In genomic region chr6:108687921-108688320, GRCh38 we compare ENCODE assay signal across 20 cellular contexts.
"Had no signal": no experiment of that assay in that cellular context is flagged by ENCODE, and none has a peak within 500 bp of the region (broad histone marks: within the 10 kb centered on the region; RNA-seq: fewer than 3 reads in every experiment).

No MANE protein-coding gene starts in this region.

- H3K27ac ChIP-seq: dorsolateral prefrontal cortex, neural progenitor cell had no signal

- H2AFZ ChIP-seq: neural progenitor cell had no signal

- H3K27ac Mint-ChIP-seq: activated CD4-positive, alpha-beta memory T cell treated with anti-CD3 and anti-CD28 coated beads for 36 hours; activated naive CD4-positive, alpha-beta T cell treated with anti-CD3 and anti-CD28 coated beads for 36 hours; brain; effector memory CD8-positive, alpha-beta T cell; neural progenitor cell; T-helper 1 cell treated with Interleukin-12 subunit alpha and Interleukin-12 subunit beta and Interleukin-4 antibody, amounts not matched to agents 30 μg/mL and 1 μg/mL, for 36 hours had no signal

- H3K36me3 ChIP-seq: neural progenitor cell, thoracic aorta had no signal

- H3K4me2 ChIP-seq: neural progenitor cell had no signal

- H3K9ac ChIP-seq: neural progenitor cell had no signal

- DNase-seq: activated CD4-positive, alpha-beta memory T cell treated with anti-CD3 and anti-CD28 coated beads for 36 hours; activated CD4-positive, alpha-beta T cell treated with anti-CD3 and anti-CD28 coated beads for 48 hours; activated effector memory CD4-positive, alpha-beta T cell treated with Interleukin-2 at 50 U/mL for 16 hours; activated naive CD4-positive, alpha-beta T cell treated with anti-CD3 and anti-CD28 coated beads for 36 hours; activated T-cell treated with anti-CD3 and anti-CD28 coated beads, Interleukin-2, amount 50 U/mL, for 48 hours; dorsolateral prefrontal cortex; effector memory CD8-positive, alpha-beta T cell; naive thymus-derived CD4-positive, alpha-beta T cell; stimulated activated CD4-positive, alpha-beta T cell treated with anti-CD3 and anti-CD28 coated beads, Interleukin-4, amount 100 ng/mL, for 24 hours; stimulated activated naive CD4-positive, alpha-beta T cell treated with Interleukin-2 at 50 U/mL for 16 hours; upper lobe of left lung had no signal

- H3K27me3 ChIP-seq: dorsolateral prefrontal cortex, neural progenitor cell, upper lobe of left lung had no signal

- H3K4me1 Mint-ChIP-seq: brain had no signal

- ATAC-seq: effector memory CD8-positive, alpha-beta T cell; left lobe of liver; naive thymus-derived CD4-positive, alpha-beta T cell had no signal

- H3K4me3 Mint-ChIP-seq: activated CD4-positive, alpha-beta memory T cell treated with anti-CD3 and anti-CD28 coated beads for 36 hours; activated naive CD4-positive, alpha-beta T cell treated with anti-CD3 and anti-CD28 coated beads for 36 hours; brain; central memory CD8-positive, alpha-beta T cell; effector memory CD8-positive, alpha-beta T cell; naive thymus-derived CD4-positive, alpha-beta T cell; neural progenitor cell; T-helper 1 cell treated with Interleukin-12 subunit alpha and Interleukin-12 subunit beta and Interleukin-4 antibody, amounts not matched to agents 30 μg/mL and 1 μg/mL, for 36 hours had no signal

- H3K9me3 ChIP-seq: thoracic aorta, upper lobe of left lung had no signal

- FAIRE-seq: colon, endothelial cell of umbilical vein had no signal

- H3K4me1 ChIP-seq: neural progenitor cell had no signal

- H3K9me3 Mint-ChIP-seq: activated CD4-positive, alpha-beta memory T cell treated with anti-CD3 and anti-CD28 coated beads for 36 hours; activated naive CD4-positive, alpha-beta T cell treated with anti-CD3 and anti-CD28 coated beads for 36 hours; brain; central memory CD8-positive, alpha-beta T cell; effector memory CD8-positive, alpha-beta T cell; naive thymus-derived CD4-positive, alpha-beta T cell; neural progenitor cell; T-helper 1 cell treated with Interleukin-12 subunit alpha and Interleukin-12 subunit beta and Interleukin-4 antibody, amounts not matched to agents 30 μg/mL and 1 μg/mL, for 36 hours had no signal

- H3K4me3 ChIP-seq: dorsolateral prefrontal cortex, lung, neural progenitor cell, thoracic aorta, upper lobe of left lung had no signal

- H3K27me3 Mint-ChIP-seq: activated CD4-positive, alpha-beta memory T cell treated with anti-CD3 and anti-CD28 coated beads for 36 hours; brain; central memory CD8-positive, alpha-beta T cell; effector memory CD8-positive, alpha-beta T cell; naive thymus-derived CD4-positive, alpha-beta T cell had no signal
